Comparison of ENCODE assay signal across 1 cellular context in genomic region chr10:12396567-12396966, GRCh38.
TF ChIP-seq lines count a peak whose summit lies in the region.

No MANE protein-coding gene starts in this region.

TF ChIP-seq in HEK293T, 16 proteins besides CTCF, POLR2A, EP300 and RAD21 (continued from another document):
- no peak for TF ChIP-seq LEF1 (IDR thresholded peaks at IDR 0.05; ENCODE audit: borderline replicate concordance)
- TF ChIP-seq PKNOX1 (IDR thresholded peaks at IDR 0.05), result no peak
- no peak for TF ChIP-seq NFRKB (IDR thresholded peaks at IDR 0.05)
- TF ChIP-seq SP1 (IDR thresholded peaks at IDR 0.05), result no peak
- TF ChIP-seq TARDBP (IDR thresholded peaks at IDR 0.05), result no peak
- TF ChIP-seq CTBP1 (IDR thresholded peaks at IDR 0.05; ENCODE audit: borderline replicate concordance), result no peak
- TF ChIP-seq BHLHE40 (IDR thresholded peaks at IDR 0.05; ENCODE audit: borderline replicate concordance), result no peak
- TF ChIP-seq ARNT (IDR thresholded peaks at IDR 0.05), result no peak
- TF ChIP-seq SUZ12 (IDR thresholded peaks at IDR 0.05), result no peak
- TF ChIP-seq FOXM1 (IDR thresholded peaks at IDR 0.05; ENCODE audit: borderline replicate concordance), result no peak
- no peak for TF ChIP-seq FOXA1 (IDR thresholded peaks at IDR 0.05)
